In the genomic region with DNA sequence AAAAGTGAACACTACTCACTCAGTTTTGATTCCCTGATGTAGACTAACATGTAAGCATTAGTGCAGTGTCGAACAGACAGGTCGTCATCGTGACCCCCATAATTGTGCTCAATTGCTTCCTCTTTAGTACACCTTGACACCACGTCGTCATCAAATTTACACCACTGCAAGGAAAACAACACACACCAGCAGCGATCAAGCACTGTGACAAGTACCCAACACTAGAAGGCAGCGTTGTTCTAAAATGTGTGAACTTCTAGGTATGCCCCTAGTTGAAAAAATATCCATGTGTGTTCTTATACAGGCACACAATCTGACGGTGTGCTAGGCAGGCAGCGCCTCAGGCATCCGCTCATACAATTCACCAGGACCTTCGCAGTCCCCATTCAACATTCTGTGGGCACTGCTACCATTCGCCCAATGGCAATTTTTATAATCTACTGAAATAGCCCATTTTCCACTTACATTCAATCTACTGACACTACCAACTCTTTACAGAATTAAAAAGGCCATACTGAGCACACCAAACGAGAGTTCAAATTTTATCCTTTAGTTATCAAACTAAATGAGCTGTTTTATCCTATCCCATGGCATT, we compare ENCODE assay signal across 8 cellular contexts. TPM values are rescaled to one million over a fixed set of nuclear protein-coding genes. Genes with fewer than 3 reads are reported as not detected.
DNase-seq lines count a peak whose midpoint lies in the region; ATAC-seq and TF ChIP-seq lines count a peak whose summit lies in the region.

No MANE protein-coding gene starts in this region.

- no peaks in the 10 kb centered on the region for H4K20me1 ChIP-seq in mammary epithelial cell (ENCODE audit: insufficient read depth, low read length)

- no peak overlapping the region for H2AFZ ChIP-seq in mammary epithelial cell (ENCODE audit: low read depth, low read length)

- H3K4me1 ChIP-seq in cardiac muscle cell (ENCODE audit: low read depth) (no peaks in the 10 kb centered on the region), mammary epithelial cell (ENCODE audit: insufficient read depth, low read length) (no peaks in the 10 kb centered on the region)

- no peak overlapping the region for H3K27ac ChIP-seq in cardiac muscle cell
- H3K27ac ChIP-seq in mammary epithelial cell (ENCODE audit: insufficient read depth, low read depth, low read length) = no peak overlapping the region

- no peak overlapping the region for H3K9ac ChIP-seq in mammary epithelial cell (ENCODE audit: insufficient read depth, low read length)

- H3K4me3 ChIP-seq in cardiac muscle cell = no peak overlapping the region
- H3K4me3 ChIP-seq in mammary epithelial cell (replicated peaks in 1 of 3; ENCODE audit: insufficient read depth in 1 of 3, low read depth in 2 of 3, low read length in 3 of 3) = no peak overlapping the region

- in situ Hi-C loops in mammary epithelial cell (cut with MboI; ENCODE audit: low sequenced_read_pairs in 2 of 2) = no loop called here

- BruUV-seq in mammary epithelial cell (replicated peaks; lab: Mats Ljungman, UMichigan) = no TSS peak

- H3K36me3 ChIP-seq in cardiac muscle cell (peaks cover 59% of the 10 kb centered on the region), mammary epithelial cell (ENCODE audit: insufficient read depth, low read length) (peaks cover 53% of the 10 kb centered on the region)

- H3K4me2 ChIP-seq in mammary epithelial cell (ENCODE audit: insufficient read depth, low read depth, low read length) = no peak overlapping the region

- H3K9me3 ChIP-seq in cardiac muscle cell (ENCODE audit: low read depth) (no peaks in the 10 kb centered on the region), mammary epithelial cell (replicated peaks; ENCODE audit: insufficient read depth, low read length) (no peaks in the 10 kb centered on the region)

- DNase-seq in cardiac muscle cell (ENCODE audit: low read depth in 1 of 2, low spot score in 1 of 2) (peak; percentile 37 to 59), Right ventricle myocardium inferior (ENCODE audit: missing footprints) (no peak), NCI-H2196 (lab: John Stamatoyannopoulos, UW; ENCODE audit: unreplicated experiment) (peak; percentile 31), mammary epithelial cell (no peak), renal cortical epithelial cell (ENCODE audit: low read depth) (peak; percentile 60), cerebellum (ENCODE audit: low spot score) (no peak), GOT3 (lab: John Stamatoyannopoulos, UW) (no peak)

- peak; percentile 57 for TF ChIP-seq CTCF in cardiac muscle cell (IDR thresholded peaks at IDR 0.05; ENCODE audit: low read depth, low read length)
- peak; percentile 32 to 36 for TF ChIP-seq CTCF in mammary epithelial cell (conservative IDR thresholded peaks at IDR 0.05 in 1 of 2, IDR thresholded peaks at IDR 0.05 in 1 of 2; ENCODE audit: extremely low read depth in 1 of 2, insufficient read depth in 1 of 2, low read depth in 1 of 2, low read length in 2 of 2)

- no peaks in the 10 kb centered on the region for H3K27me3 ChIP-seq in cardiac muscle cell
- H3K27me3 ChIP-seq in mammary epithelial cell (ENCODE audit: insufficient read depth, low read length) = no peaks in the 10 kb centered on the region

- ATAC-seq in Right ventricle myocardium inferior (no peak), GM18517 (IDR thresholded peaks at IDR 0.05; ENCODE audit: unreplicated experiment) (no peak)

- WGBS in mammary epithelial cell (ENCODE audit: low coverage, missing lambda C conversion rate) = 79% methylated on average over 13 of the region's 13 CpGs

- H3K79me2 ChIP-seq in mammary epithelial cell (ENCODE audit: insufficient read depth, low read length) = peaks cover 9% of the 10 kb centered on the region

- CTCF ChIA-PET in mammary epithelial cell (lab: Charles Lee; ENCODE audit: low non-redundant PET) = no interaction called here

- intact Hi-C loops in Right ventricle myocardium inferior (cut with DNase I) (no loop called here), mammary epithelial cell (cut with micrococcal nuclease) (loop anchor here (1.0 kb wide), 1 partner anchor 103 kb away; no protein-coding TSS in a partner anchor)

- dilution Hi-C loops in mammary epithelial cell (cut with HindIII; ENCODE audit: low sequenced_read_pairs) = no loop called here

RNA-seq across cellular contexts. Expression of gene LITAFD, which starts 23.1 kb away (rescaled TPM):
- total RNA-seq in cardiac muscle cell = not detected in 2 replicates
- polyA plus RNA-seq in cardiac muscle cell = 0.43 TPM in 1 of 2 replicates, not detected in the other
- not detected for total RNA-seq in Right ventricle myocardium inferior
- not detected for total RNA-seq in mammary epithelial cell
- not detected for polyA plus RNA-seq in mammary epithelial cell
- not detected for polyA minus RNA-seq in mammary epithelial cell
- total RNA-seq in renal cortical epithelial cell = not detected in 2 replicates
- total RNA-seq in cerebellum = not detected

RNA-seq across cellular contexts. Expression of gene CARHSP1, which starts 36.5 kb away (rescaled TPM):
- total RNA-seq in cardiac muscle cell = 158 and 165 TPM in 2 replicates
- polyA plus RNA-seq in cardiac muscle cell = 125 and 174 TPM in 2 replicates
- total RNA-seq in Right ventricle myocardium inferior = 32.7 TPM
- total RNA-seq in mammary epithelial cell = 10 to 100 TPM; 50.2 to 51.7 TPM
- 64.3 TPM for polyA plus RNA-seq in mammary epithelial cell
- polyA minus RNA-seq in mammary epithelial cell = 37.8 TPM
- 125 and 303 TPM in 2 replicates for total RNA-seq in renal cortical epithelial cell
- 105 TPM for total RNA-seq in cerebellum

RNA-seq across cellular contexts. Expression of gene USP7, which starts 58.4 kb away (rescaled TPM):
- total RNA-seq in cardiac muscle cell (41.4 and 77.0 TPM in 2 replicates), Right ventricle myocardium inferior (61.6 TPM), mammary epithelial cell (100 to 1,000 TPM in 1 of 2 donors, 10 to 100 TPM in 1; 52.7 to 113 TPM), renal cortical epithelial cell (34.6 and 70.4 TPM in 2 replicates), cerebellum (108 TPM)
- polyA plus RNA-seq in cardiac muscle cell (45.1 and 69.8 TPM in 2 replicates), mammary epithelial cell (14.8 TPM)
- polyA minus RNA-seq in mammary epithelial cell = 431 TPM

Comparison
In these comparisons a context has a peak if more than half of its experiments do, and no peak if none do; other contexts are left out.
1. DNase-seq: peak in cardiac muscle cell (2 of 2), NCI-H2196 (single experiment) and renal cortical epithelial cell (single experiment); none in Right ventricle myocardium inferior (single experiment), mammary epithelial cell (single experiment), cerebellum (single experiment) and GOT3 (single experiment).